ENCODE assay signal across 18 cellular contexts in the genomic region with DNA sequence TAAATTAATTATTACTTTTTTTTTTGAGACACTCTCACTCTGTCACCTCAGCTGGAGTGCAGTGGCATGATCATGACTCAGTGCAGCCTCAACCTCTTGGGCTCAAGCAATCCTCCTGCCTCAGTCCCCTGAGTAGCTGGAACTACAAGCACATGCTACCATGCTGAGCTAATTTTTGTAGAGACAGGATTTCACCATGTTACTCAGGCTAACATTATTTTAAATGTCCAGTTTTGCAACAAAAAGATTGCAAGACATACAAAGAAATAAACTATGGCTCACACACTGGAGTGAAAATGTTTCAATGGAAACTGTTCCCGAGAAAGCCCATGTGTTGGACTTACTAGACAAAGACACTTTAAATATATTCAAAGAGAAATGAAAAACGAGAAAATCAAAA. TPM values are rescaled to one million over a fixed set of nuclear protein-coding genes. Genes with fewer than 3 reads are reported as not detected.
A peak's percentile ranks its signal among the peaks of the same experiment; 100 is the strongest.
DNase-seq lines count a peak whose midpoint lies in the region; ATAC-seq and TF ChIP-seq lines count a peak whose summit lies in the region.
"Had no signal": no experiment of that assay in that cellular context is flagged by ENCODE, and none has a peak within 500 bp of the region (broad histone marks: within the 10 kb centered on the region; RNA-seq: fewer than 3 reads in every experiment).

No MANE protein-coding gene starts in this region.

- no peak for TF ChIP-seq RAD21 in IMR-90 (IDR thresholded peaks at IDR 0.05; ENCODE audit: low read length)

- H3K4me2 ChIP-seq in IMR-90 (ENCODE audit: low read depth, low read length) = no peak overlapping the region

- H3K27me3 ChIP-seq in IMR-90 (ENCODE audit: control insufficient read depth, insufficient read depth, low read length) = no peaks in the 10 kb centered on the region

- H4K5ac ChIP-seq in IMR-90 (ENCODE audit: low read depth, low read length) = no peak overlapping the region

- H4K8ac ChIP-seq in IMR-90 (ENCODE audit: low read depth in 2 of 2, low read length in 2 of 2) = no peak overlapping the region

- WGBS in IMR-90 (ENCODE audit: extremely low coverage in 2 of 2, insufficient read length in 1 of 2), 2 experiments = no CpG with 5 or more reads among the region's 2 CpGs

- no peak overlapping the region for H4K91ac ChIP-seq in IMR-90 (ENCODE audit: insufficient read depth, low read depth, low read length)

- H2BK5ac ChIP-seq in IMR-90 (ENCODE audit: low read depth, low read length, poor library complexity, severe bottlenecking) = no peak overlapping the region

- H2BK15ac ChIP-seq in IMR-90 (ENCODE audit: low read depth, low read length) = no peak overlapping the region

- dilution Hi-C loops in IMR-90 (cut with HindIII; ENCODE audit: low sequenced_read_pairs, unreplicated experiment) = no loop called here

- no peak overlapping the region for H2BK120ac ChIP-seq in IMR-90 (ENCODE audit: low read depth, low read length)

- no peak overlapping the region for H3K4me3 ChIP-seq in IMR-90 (ENCODE audit: insufficient read depth, low read depth, low read length)
- H3K4me3 ChIP-seq: GM12878, HAP-1 had no signal

- no peak overlapping the region for H3K9ac ChIP-seq in IMR-90 (ENCODE audit: low read depth, low read length)

- H3K18ac ChIP-seq in IMR-90 (ENCODE audit: low read depth, low read length) = no peak overlapping the region

- H3K23ac ChIP-seq in IMR-90 (ENCODE audit: low read depth, low read length) = no peak overlapping the region

- H3K4ac ChIP-seq in IMR-90 (ENCODE audit: low read depth, low read length) = no peak overlapping the region

- H2AK5ac ChIP-seq in IMR-90 (ENCODE audit: low read depth, low read length) = no peak overlapping the region

- H3K14ac ChIP-seq in IMR-90 (replicated peaks; ENCODE audit: low read depth, low read length) = no peak overlapping the region

- CTCF ChIA-PET in IMR-90 (lab: Yijun Ruan, JAX) = no interaction called here

- TF ChIP-seq POLR2A in IMR-90 (IDR thresholded peaks at IDR 0.05; ENCODE audit: low read depth, low read length) = no peak

- no peaks in the 10 kb centered on the region for H3K9me1 ChIP-seq in IMR-90 (ENCODE audit: insufficient read depth, low read length)

- no peak for TF ChIP-seq CTCF in IMR-90 (conservative IDR thresholded peaks at IDR 0.05; ENCODE audit: low read depth, low read length)

- in situ Hi-C loops in IMR-90 (cut with MboI; ENCODE audit: low sequenced_read_pairs) = no loop called here

- H3K27ac ChIP-seq in IMR-90 (ENCODE audit: insufficient read depth, low read length) = no peak overlapping the region
- H3K27ac ChIP-seq: C4-2B, HL-60 had no signal

- no peaks in the 10 kb centered on the region for H3K4me1 ChIP-seq in IMR-90 (ENCODE audit: control insufficient read depth, insufficient read depth, low read length)
- H3K4me1 ChIP-seq: HAP-1 had no signal

- no peak overlapping the region for H2AK9ac ChIP-seq in IMR-90 (replicated peaks; ENCODE audit: low read depth, low read length, poor library complexity)

- H3K36me3 ChIP-seq in IMR-90 (ENCODE audit: control insufficient read depth, insufficient read depth, low read length) = no peaks in the 10 kb centered on the region

- ATAC-seq in IMR-90 (ENCODE audit: low read depth) (0 out of 2 replicates have a peak, but pooled peaks have one; percentile 21), esophagus mucosa (no peak), GM19467 (IDR thresholded peaks at IDR 0.05; ENCODE audit: unreplicated experiment) (no peak)
- ATAC-seq: GM12878 had no signal

- DNase-seq in IMR-90 (peak; percentile 21), fibroblast of gingiva (ENCODE audit: low read depth) (peak; percentile 70), kidney tubule cell (ENCODE audit: low spot score) (peak; percentile 7), NCI-H226 (no peak), NCI-H345 (lab: John Stamatoyannopoulos, UW) (no peak)
- DNase-seq: ACHN; AML-193; CD4-positive, alpha-beta T cell; DMS79 treated with DMSO at 0.1 percent for 48 hours; EL; KBM-7 had no signal

- H3K79me1 ChIP-seq in IMR-90 (ENCODE audit: low read depth in 1 of 2, low read length in 2 of 2) = no peaks in the 10 kb centered on the region

- POLR2A ChIA-PET in IMR-90 (lab: Charles Lee; ENCODE audit: unreplicated experiment) = no interaction called here

- intact Hi-C loops in IMR-90 (cut with micrococcal nuclease) = no loop called here

- no TSS peak for BruUV-seq in IMR-90 (replicated peaks; lab: Mats Ljungman, UMichigan)

- H2BK20ac ChIP-seq in IMR-90 (ENCODE audit: low read depth, low read length) = no peak overlapping the region

- H4K20me1 ChIP-seq in IMR-90 (ENCODE audit: insufficient read depth, low read length) = no peaks in the 10 kb centered on the region

- no peak overlapping the region for H2AFZ ChIP-seq in IMR-90 (replicated peaks; ENCODE audit: low read length, poor library complexity)

- H3K56ac ChIP-seq in IMR-90 (ENCODE audit: extremely low read depth, insufficient read depth, low read length) = no peak overlapping the region

- no peaks in the 10 kb centered on the region for H3K9me3 ChIP-seq in IMR-90 (ENCODE audit: control insufficient read depth, insufficient read depth, low read length)
- H3K9me3 ChIP-seq: HAP-1 had no signal

TF ChIP-seq in IMR-90, 13 proteins besides CTCF, POLR2A, EP300 and RAD21:
- TF ChIP-seq MXI1 (IDR thresholded peaks at IDR 0.05; ENCODE audit: borderline replicate concordance, low read depth, low read length) (no peak), CEBPB (IDR thresholded peaks at IDR 0.05; ENCODE audit: low read depth, low read length) (no peak), MAZ (IDR thresholded peaks at IDR 0.05; ENCODE audit: borderline replicate concordance, low read depth, low read length) (no peak), FOS (IDR thresholded peaks at IDR 0.05; ENCODE audit: low read depth, low read length) (no peak), SMC3 (IDR thresholded peaks at IDR 0.05; ENCODE audit: low read depth, low read length) (no peak), RFX5 (IDR thresholded peaks at IDR 0.05; ENCODE audit: low read depth, low read length) (no peak), BHLHE40 (IDR thresholded peaks at IDR 0.05; ENCODE audit: low read depth, low read length) (no peak), CHD1 (IDR thresholded peaks at IDR 0.05; ENCODE audit: low read depth, low read length) (no peak), RCOR1 (IDR thresholded peaks at IDR 0.05; ENCODE audit: insufficient replicate concordance, low read length) (no peak), MAFK (IDR thresholded peaks at IDR 0.05; ENCODE audit: low read depth, low read length) (no peak), NFE2L2 (IDR thresholded peaks at IDR 0.05; ENCODE audit: low read depth, low read length) (no peak)
- TF ChIP-seq, protein P1, sequence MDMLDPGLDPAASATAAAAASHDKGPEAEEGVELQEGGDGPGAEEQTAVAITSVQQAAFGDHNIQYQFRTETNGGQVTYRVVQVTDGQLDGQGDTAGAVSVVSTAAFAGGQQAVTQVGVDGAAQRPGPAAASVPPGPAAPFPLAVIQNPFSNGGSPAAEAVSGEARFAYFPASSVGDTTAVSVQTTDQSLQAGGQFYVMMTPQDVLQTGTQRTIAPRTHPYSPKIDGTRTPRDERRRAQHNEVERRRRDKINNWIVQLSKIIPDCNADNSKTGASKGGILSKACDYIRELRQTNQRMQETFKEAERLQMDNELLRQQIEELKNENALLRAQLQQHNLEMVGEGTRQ (IDR thresholded peaks at IDR 0.05; ENCODE audit: low read depth, low read length) = no peak
- TF ChIP-seq, protein P2, sequence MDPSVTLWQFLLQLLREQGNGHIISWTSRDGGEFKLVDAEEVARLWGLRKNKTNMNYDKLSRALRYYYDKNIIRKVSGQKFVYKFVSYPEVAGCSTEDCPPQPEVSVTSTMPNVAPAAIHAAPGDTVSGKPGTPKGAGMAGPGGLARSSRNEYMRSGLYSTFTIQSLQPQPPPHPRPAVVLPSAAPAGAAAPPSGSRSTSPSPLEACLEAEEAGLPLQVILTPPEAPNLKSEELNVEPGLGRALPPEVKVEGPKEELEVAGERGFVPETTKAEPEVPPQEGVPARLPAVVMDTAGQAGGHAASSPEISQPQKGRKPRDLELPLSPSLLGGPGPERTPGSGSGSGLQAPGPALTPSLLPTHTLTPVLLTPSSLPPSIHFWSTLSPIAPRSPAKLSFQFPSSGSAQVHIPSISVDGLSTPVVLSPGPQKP (IDR thresholded peaks at IDR 0.05; ENCODE audit: borderline replicate concordance, low read depth, low read length) = no peak

RNA-seq across cellular contexts. Expression of gene MND1, which starts 59.3 kb away (rescaled TPM):
- 0.36 and 3.3 TPM in 2 replicates for total RNA-seq in IMR-90 (2012; rRNA removed)
- polyA plus RNA-seq in IMR-90 (2012; rRNA removed) = 2.3 and 3.5 TPM in 2 replicates
- polyA plus RNA-seq in IMR-90 (2012; cell fraction: cytosol; rRNA removed) = 0.19 and 0.22 TPM in 2 replicates
- polyA plus RNA-seq in IMR-90 (2012; cell fraction: nucleus; rRNA removed; ENCODE audit: low replicate concordance) = 0.22 TPM in 1 of 2 replicates, not detected in the other
- total RNA-seq in esophagus mucosa = 4.4 TPM
- polyA plus RNA-seq: IgD-negative memory B cell had no signal

Comparison
In these comparisons a context has a peak if more than half of its experiments do, and no peak if none do; other contexts are left out.
1. DNase-seq: peak in IMR-90 (single experiment), fibroblast of gingiva (single experiment) and kidney tubule cell (single experiment); none in NCI-H226 (single experiment) and NCI-H345 (single experiment).